28 cellular contexts compared by ENCODE assay signal in the genomic region with DNA sequence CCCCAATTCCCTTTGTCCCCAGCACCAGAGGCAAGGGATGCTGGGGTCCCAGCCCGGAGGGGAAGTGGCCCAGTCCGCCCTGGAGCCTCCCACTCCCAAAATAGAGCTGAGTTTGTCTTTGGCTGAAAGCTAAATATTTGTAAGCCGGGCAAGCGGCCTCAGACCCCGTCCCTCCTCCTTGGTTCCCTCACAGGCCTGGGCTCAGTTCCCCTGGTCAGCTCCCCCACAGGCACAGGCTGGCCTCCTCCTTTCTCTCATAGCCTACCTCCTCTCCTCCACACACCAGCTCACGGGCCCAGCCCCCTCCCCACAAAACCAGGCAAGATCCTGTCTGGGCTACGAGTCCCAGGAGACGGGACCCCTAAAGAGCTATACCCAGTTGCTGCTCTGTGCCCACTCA. TPM values are rescaled to one million over a fixed set of nuclear protein-coding genes. Genes with fewer than 3 reads are reported as not detected.
"Had no signal": no experiment of that assay in that cellular context is flagged by ENCODE, and none has a peak within 500 bp of the region (broad histone marks: within the 10 kb centered on the region; RNA-seq: fewer than 3 reads in every experiment).

No MANE protein-coding gene starts in this region.

- ATAC-seq: activated T-cell treated with anti-CD3 and anti-CD28 coated beads, Interleukin-2, amount 50 U/mL, for 4 hours; activated T-helper 17 cell treated with anti-CD3 and anti-CD28 coated beads, Interleukin-2, amount 50 U/mL, for 72 hours had no signal

- H3K4me3 ChIP-seq: cardiac muscle cell, Peyer's patch, SJCRH30 had no signal

- H3K27me3 ChIP-seq: cardiac muscle cell had no signal

- DNase-seq: activated CD4-positive, alpha-beta memory T cell treated with anti-CD3 and anti-CD28 coated beads for 36 hours; activated CD4-positive, alpha-beta T cell treated with anti-CD3 and anti-CD28 coated beads, Interleukin-2, amount 10 ng/mL, durations not matched to agents 7 days and 5 days; activated CD4-positive, CD25-positive, alpha-beta regulatory T cell; activated CD8-positive, alpha-beta memory T cell treated with anti-CD3 and anti-CD28 coated beads for 24 hours; activated gamma-delta T cell; activated naive CD4-positive, alpha-beta T cell treated with anti-CD3 and anti-CD28 coated beads for 36 hours; activated naive CD8-positive, alpha-beta T cell treated with anti-CD3 and anti-CD28 coated beads for 36 hours; activated T-cell treated with anti-CD3 and anti-CD28 coated beads, Interleukin-2, amount 50 U/mL, for 4 hours; brain microvascular endothelial cell; Kasumi-1; NCI-H1048; NCI-H2029; NCI-H2107; NCI-H2171 treated with DMSO at 0.1 percent for 48 hours; NCI-H226; NK-92 treated with Interleukin-12 subunit alpha and Interleukin-12 subunit beta, amount 100 ng/mL, for 24 hours; Peyer's patch; Right ventricle myocardium superior; SJCRH30; T-helper 1 cell had no signal

- H3K4me3 Mint-ChIP-seq: activated CD4-positive, alpha-beta memory T cell treated with anti-CD3 and anti-CD28 coated beads for 36 hours; activated CD4-positive, alpha-beta T cell treated with anti-CD3 and anti-CD28 coated beads, Interleukin-2, amount 10 ng/mL, durations not matched to agents 7 days and 5 days; activated naive CD4-positive, alpha-beta T cell treated with anti-CD3 and anti-CD28 coated beads for 36 hours; activated naive CD8-positive, alpha-beta T cell treated with anti-CD3 and anti-CD28 coated beads for 36 hours; activated T-cell treated with anti-CD3 and anti-CD28 coated beads, Interleukin-2, amount 50 U/mL, for 4 hours; activated T-helper 17 cell treated with anti-CD3 and anti-CD28 coated beads, Interleukin-2, amount 50 U/mL, for 72 hours had no signal

- H3K27ac ChIP-seq: brain microvascular endothelial cell, cardiac muscle cell, Peyer's patch, RWPE1, SJCRH30, VCaP had no signal

- H3K4me2 ChIP-seq: SK-N-SH had no signal

- H3K36me3 Mint-ChIP-seq: activated CD4-positive, alpha-beta memory T cell treated with anti-CD3 and anti-CD28 coated beads for 36 hours; activated naive CD8-positive, alpha-beta T cell treated with anti-CD3 and anti-CD28 coated beads for 36 hours had no signal

- H3K4me1 ChIP-seq: Peyer's patch had no signal

- H3K9ac ChIP-seq: SK-N-SH had no signal

- H3K9me3 ChIP-seq: Peyer's patch, SJCRH30, SK-N-SH had no signal

- H3K27ac Mint-ChIP-seq: activated CD4-positive, alpha-beta memory T cell treated with anti-CD3 and anti-CD28 coated beads for 36 hours; activated naive CD4-positive, alpha-beta T cell treated with anti-CD3 and anti-CD28 coated beads for 36 hours; activated naive CD8-positive, alpha-beta T cell treated with anti-CD3 and anti-CD28 coated beads for 36 hours; activated T-helper 17 cell treated with anti-CD3 and anti-CD28 coated beads, Interleukin-2, amount 50 U/mL, for 72 hours had no signal

- H3K9me3 Mint-ChIP-seq: activated CD4-positive, alpha-beta memory T cell treated with anti-CD3 and anti-CD28 coated beads for 36 hours; activated CD4-positive, alpha-beta T cell treated with anti-CD3 and anti-CD28 coated beads, Interleukin-2, amount 10 ng/mL, durations not matched to agents 7 days and 5 days; activated naive CD4-positive, alpha-beta T cell treated with anti-CD3 and anti-CD28 coated beads for 36 hours; activated naive CD8-positive, alpha-beta T cell treated with anti-CD3 and anti-CD28 coated beads for 36 hours; activated T-cell treated with anti-CD3 and anti-CD28 coated beads, Interleukin-2, amount 50 U/mL, for 4 hours; activated T-helper 17 cell treated with anti-CD3 and anti-CD28 coated beads, Interleukin-2, amount 50 U/mL, for 72 hours had no signal

- H3K36me3 ChIP-seq: brain microvascular endothelial cell, cardiac muscle cell, Peyer's patch, SJCRH30 had no signal

RNA-seq across cellular contexts. Expression of gene SP7, which starts 1.3 kb away (rescaled TPM):
- total RNA-seq: activated CD4-positive, alpha-beta memory T cell treated with anti-CD3 and anti-CD28 coated beads for 36 hours; activated CD4-positive, alpha-beta T cell treated with anti-CD3 and anti-CD28 coated beads, Interleukin-2, amount 10 ng/mL, durations not matched to agents 7 days and 5 days; activated naive CD4-positive, alpha-beta T cell treated with anti-CD3 and anti-CD28 coated beads for 36 hours; activated naive CD8-positive, alpha-beta T cell treated with anti-CD3 and anti-CD28 coated beads for 36 hours; activated T-cell treated with anti-CD3 and anti-CD28 coated beads, Interleukin-2, amount 50 U/mL, for 4 hours; activated T-helper 17 cell treated with anti-CD3 and anti-CD28 coated beads, Interleukin-2, amount 50 U/mL, for 72 hours; NCI-H460; Peyer's patch; Right ventricle myocardium superior; SJCRH30; T-helper 2 cell treated with Interferon-gamma antibody and Interleukin-4, amounts not matched to agents 100 ng/mL and 5 ng/mL, for 36 hours had no signal
- polyA plus RNA-seq: adipose tissue, SK-N-SH had no signal
